ENCODE assay signal across 4 cellular contexts in the genomic region with DNA sequence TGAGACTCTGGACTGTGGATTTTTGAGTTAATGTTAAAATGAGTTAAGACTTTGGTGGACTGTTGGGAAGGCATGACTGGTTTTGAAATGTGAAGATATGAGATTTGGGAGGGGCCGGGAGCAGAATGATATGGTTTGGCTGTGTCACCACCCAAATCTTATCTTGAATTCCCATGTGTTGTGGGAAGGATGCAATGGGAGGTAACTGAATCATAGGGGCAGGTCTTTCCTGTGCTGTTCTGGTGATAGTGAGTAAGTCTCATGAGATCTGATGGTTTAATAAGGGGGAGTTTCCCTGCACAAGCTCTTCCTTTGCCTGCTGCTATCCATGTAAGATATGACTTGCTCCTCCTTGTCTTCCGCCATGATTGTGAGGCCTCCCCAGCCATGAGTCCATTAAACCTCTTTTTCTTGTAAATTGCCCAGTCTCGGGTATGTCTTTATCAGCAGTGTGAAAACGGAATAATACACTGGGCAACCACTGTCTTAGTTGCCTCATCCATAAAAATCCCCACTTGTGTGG. TPM values are rescaled to one million over a fixed set of nuclear protein-coding genes. Genes with fewer than 3 reads are reported as not detected.
"Had no signal": no experiment of that assay in that cellular context is flagged by ENCODE, and none has a peak within 500 bp of the region (broad histone marks: within the 10 kb centered on the region; RNA-seq: fewer than 3 reads in every experiment).

No MANE protein-coding gene starts in this region.

RNA-seq across cellular contexts. Expression of a gene that starts 59.4 kb away (rescaled TPM):
- total RNA-seq: naive thymus-derived CD8-positive, alpha-beta T cell; natural killer cell treated with Interleukin-12 subunit alpha and Interleukin-12 subunit beta and Interleukin-15 and Interleukin-18, amount 100 ng/mL, for 72 hours; omental fat pad; transverse colon had no signal
- polyA plus RNA-seq: naive thymus-derived CD8-positive, alpha-beta T cell had no signal
